Comparison of ENCODE assay signal across 1 cellular context in genomic region chr1:183635606-183636333, GRCh38.
TF ChIP-seq lines count a peak whose summit lies in the region.

Gene ARPC5, minus strand, starts transcription at chr1:183635783. Its CDS starts 124 bp downstream, at chr1:183635659.

TF ChIP-seq in H1, 55 proteins besides CTCF, POLR2A, EP300 and RAD21 (continued from another document):
- TF ChIP-seq SIX5 (IDR thresholded peaks at IDR 0.05; ENCODE audit: low read depth, low read length) (no peak), USF2 (IDR thresholded peaks at IDR 0.05; ENCODE audit: low read length) (peak; percentile 95), EGR1 (IDR thresholded peaks at IDR 0.05; ENCODE audit: borderline replicate concordance, low read depth, low read length) (0 out of 2 replicates have a peak, but pooled peaks have one; percentile 32), TAF1 (IDR thresholded peaks at IDR 0.05; ENCODE audit: low read depth, low read length) (peak; percentile 27; the same call in 1 of the 2 replicates), ASH2L (IDR thresholded peaks at IDR 0.05; ENCODE audit: low read length) (peak; percentile 65), ATF3 (IDR thresholded peaks at IDR 0.05; ENCODE audit: insufficient read depth, low read depth, low read length) (peak; percentile 63), EZH2 (IDR thresholded peaks at IDR 0.05; ENCODE audit: low read depth, low read length, severe bottlenecking) (no peak), E2F6 (IDR thresholded peaks at IDR 0.05) (peak; percentile 82), NANOG (IDR thresholded peaks at IDR 0.05; ENCODE audit: insufficient read depth, low read depth, low read length, poor library complexity, severe bottlenecking) (peak; percentile 9), FOSL1 (IDR thresholded peaks at IDR 0.05; ENCODE audit: insufficient read depth, low read depth, low read length) (no peak), POLR2AphosphoS5 (IDR thresholded peaks at IDR 0.05; ENCODE audit: low read depth, low read length) (peak; percentile 51; the same call in 1 of the 2 replicates), TBP (IDR thresholded peaks at IDR 0.05; ENCODE audit: low read depth, low read length) (peak; percentile 13; the same call in 1 of the 2 replicates), KDM5A (IDR thresholded peaks at IDR 0.05; ENCODE audit: low read length) (no peak), KDM1A (IDR thresholded peaks at IDR 0.05; ENCODE audit: borderline replicate concordance, low read length) (peak; percentile 17; the same call in 1 of the 2 replicates), TAF7 (optimal IDR thresholded peaks at IDR 0.05; ENCODE audit: borderline replicate concordance, low read depth, low read length) (peak; percentile 56), CTBP2 (IDR thresholded peaks at IDR 0.05; ENCODE audit: borderline replicate concordance, insufficient read depth, insufficient read length, low read length) (peak; percentile 98), MAX (IDR thresholded peaks at IDR 0.05) (peak; percentile 73), MAFK (IDR thresholded peaks at IDR 0.05; ENCODE audit: low read depth, low read length) (no peak), BACH1 (IDR thresholded peaks at IDR 0.05; ENCODE audit: low read length) (peak; percentile 89), CHD1 (IDR thresholded peaks at IDR 0.05; ENCODE audit: low read depth, low read length) (no peak), KDM4A (IDR thresholded peaks at IDR 0.05; ENCODE audit: low read depth, low read length, severe bottlenecking) (peak; percentile 88), JUND (IDR thresholded peaks at IDR 0.05; ENCODE audit: low read length) (no peak), NRF1 (IDR thresholded peaks at IDR 0.05; ENCODE audit: low read depth, low read length) (peak; percentile 70), CREB1 (IDR thresholded peaks at IDR 0.05) (peak; percentile 39; the same call in 1 of the 2 replicates)
TF ChIP-seq in H1: peak in this region for 20.
